11 cellular contexts compared by ENCODE assay signal in genomic region chr6:134938896-134939295, GRCh38. TPM values are rescaled to one million over a fixed set of nuclear protein-coding genes. Genes with fewer than 3 reads are reported as not detected.
DNase-seq lines count a peak whose midpoint lies in the region; ATAC-seq, FAIRE-seq and TF ChIP-seq lines count a peak whose summit lies in the region.
"Had no signal": no experiment of that assay in that cellular context is flagged by ENCODE, and none has a peak within 500 bp of the region (broad histone marks: within the 10 kb centered on the region; RNA-seq: fewer than 3 reads in every experiment).

No MANE protein-coding gene starts in this region.

- TF ChIP-seq CTCF in astrocyte (IDR thresholded peaks at IDR 0.05; ENCODE audit: insufficient read depth, low read depth, low read length), result no peak

- no peak overlapping the region for H3K4me3 Mint-ChIP-seq in astrocyte (ENCODE audit: unreplicated experiment)
- H3K4me3 Mint-ChIP-seq: mesothelial cell of epicardium had no signal

- ATAC-seq in GM19351 (IDR thresholded peaks at IDR 0.05; ENCODE audit: unreplicated experiment) (peak; percentile 80), HG03378 (IDR thresholded peaks at IDR 0.05; ENCODE audit: unreplicated experiment) (no peak)

- H3K4me1 ChIP-seq in astrocyte (ENCODE audit: insufficient read depth, low read length), result peaks cover 16% of the 10 kb centered on the region

- no peak overlapping the region for H3K27ac ChIP-seq in astrocyte (ENCODE audit: low read depth, low read length)

- H3K79me2 ChIP-seq in astrocyte (ENCODE audit: insufficient read depth, low read length), result no peaks in the 10 kb centered on the region

- H2AFZ ChIP-seq in astrocyte (ENCODE audit: low read depth, low read length), result peak overlapping the region; percentile 15

- no peak overlapping the region for H3K9ac ChIP-seq in astrocyte (ENCODE audit: low read length)

- peak overlapping the region; percentile 75 for H3K27ac Mint-ChIP-seq in astrocyte (ENCODE audit: unreplicated experiment)
- H3K27ac Mint-ChIP-seq: mesothelial cell of epicardium had no signal

- no peaks in the 10 kb centered on the region for H4K20me1 ChIP-seq in astrocyte (ENCODE audit: insufficient read depth, low read length)

- H3K4me1 Mint-ChIP-seq in astrocyte (ENCODE audit: low read depth, unreplicated experiment), result peaks cover 23% of the 10 kb centered on the region

- DNase-seq in T-helper 2 cell (peak in 3 of 5 experiments; percentile 24 to 57 (median 55)), astrocyte (ENCODE audit: low read depth) (peak; percentile 4), mesenteric fat pad (ENCODE audit: low spot score) (no peak), Ammon's horn (ENCODE audit: low spot score) (no peak)
- DNase-seq in stimulated activated CD8-positive, alpha-beta memory T cell treated with anti-CD3 and anti-CD28 coated beads, Interleukin-15, amount 100 ng/mL, for 4 hours (ENCODE audit: low read depth in 2 of 2), result peak; percentile 17 to 72
- no peak for DNase-seq in NK-92 treated with Interleukin-12 subunit alpha and Interleukin-12 subunit beta, amount 100 ng/mL, for 24 hours (lab: John Stamatoyannopoulos, UW)
- DNase-seq: erythroblast, NCI-H187 treated with DMSO at 0.1 percent for 48 hours had no signal

- FAIRE-seq in astrocyte (lab: Jason Lieb, UNC), result no peak

- no peaks in the 10 kb centered on the region for H3K36me3 ChIP-seq in astrocyte (ENCODE audit: insufficient read depth, low read length)

- no peaks in the 10 kb centered on the region for H3K27me3 Mint-ChIP-seq in astrocyte (ENCODE audit: low read depth, unreplicated experiment)

- no peaks in the 10 kb centered on the region for H3K9me3 ChIP-seq in astrocyte (ENCODE audit: insufficient read depth, low read depth, low read length)

- H3K4me3 ChIP-seq in astrocyte (ENCODE audit: insufficient read depth, low read depth, low read length), result no peak overlapping the region

- no peaks in the 10 kb centered on the region for H3K9me3 Mint-ChIP-seq in astrocyte (ENCODE audit: unreplicated experiment)
- H3K9me3 Mint-ChIP-seq: mesothelial cell of epicardium had no signal

- no peaks in the 10 kb centered on the region for H3K36me3 Mint-ChIP-seq in astrocyte (ENCODE audit: low read depth, unreplicated experiment)
- H3K36me3 Mint-ChIP-seq: mesothelial cell of epicardium had no signal

- H3K4me2 ChIP-seq in astrocyte (ENCODE audit: low read length), result no peak overlapping the region

- no peaks in the 10 kb centered on the region for H3K27me3 ChIP-seq in astrocyte (ENCODE audit: insufficient read depth, low read length)

RNA-seq across cellular contexts. Expression of gene ALDH8A1, which starts 11.0 kb away (rescaled TPM):
- total RNA-seq in astrocyte (0.41 TPM in 2 replicates), mesenteric fat pad (1.1 TPM)

Comparison
In these comparisons a context has a peak if more than half of its experiments do, and no peak if none do; other contexts are left out.
1. DNase-seq: peak in T-helper 2 cell (3 of 5), astrocyte (single experiment) and stimulated activated CD8-positive, alpha-beta memory T cell treated with anti-CD3 and anti-CD28 coated beads, Interleukin-15, amount 100 ng/mL, for 4 hours (2 of 2); none in NK-92 treated with Interleukin-12 subunit alpha and Interleukin-12 subunit beta, amount 100 ng/mL, for 24 hours (single experiment), mesenteric fat pad (single experiment) and Ammon's horn (single experiment).